In genomic region chr12:85779768-85780167, GRCh38 we compare ENCODE assay signal across 1 cellular context.
TF ChIP-seq lines count a peak whose summit lies in the region.

No MANE protein-coding gene starts in this region.

TF ChIP-seq in H1, 55 proteins besides CTCF, POLR2A, EP300 and RAD21:
- TF ChIP-seq GABPA (IDR thresholded peaks at IDR 0.05; ENCODE audit: borderline replicate concordance, insufficient read depth, low read length) (no peak), RXRA (IDR thresholded peaks at IDR 0.05; ENCODE audit: insufficient read depth, low read depth, low read length) (no peak), GTF2F1 (IDR thresholded peaks at IDR 0.05; ENCODE audit: borderline replicate concordance, low read depth, low read length) (no peak), NRF1 (IDR thresholded peaks at IDR 0.05; ENCODE audit: low read depth, low read length) (no peak), SP1 (IDR thresholded peaks at IDR 0.05; ENCODE audit: low read depth, low read length) (no peak), KDM1A (IDR thresholded peaks at IDR 0.05; ENCODE audit: borderline replicate concordance, low read length) (no peak), KDM4A (IDR thresholded peaks at IDR 0.05; ENCODE audit: low read depth, low read length, severe bottlenecking) (no peak), CBX5 (IDR thresholded peaks at IDR 0.05; ENCODE audit: low read depth, low read length) (no peak), TCF12 (IDR thresholded peaks at IDR 0.05; ENCODE audit: low read depth, low read length) (no peak), SUZ12 (IDR thresholded peaks at IDR 0.05; ENCODE audit: low read length) (no peak), ATF2 (IDR thresholded peaks at IDR 0.05; ENCODE audit: low read length) (no peak), EGR1 (IDR thresholded peaks at IDR 0.05; ENCODE audit: borderline replicate concordance, low read depth, low read length) (no peak)
